10 cellular contexts compared by ENCODE assay signal in the genomic region with DNA sequence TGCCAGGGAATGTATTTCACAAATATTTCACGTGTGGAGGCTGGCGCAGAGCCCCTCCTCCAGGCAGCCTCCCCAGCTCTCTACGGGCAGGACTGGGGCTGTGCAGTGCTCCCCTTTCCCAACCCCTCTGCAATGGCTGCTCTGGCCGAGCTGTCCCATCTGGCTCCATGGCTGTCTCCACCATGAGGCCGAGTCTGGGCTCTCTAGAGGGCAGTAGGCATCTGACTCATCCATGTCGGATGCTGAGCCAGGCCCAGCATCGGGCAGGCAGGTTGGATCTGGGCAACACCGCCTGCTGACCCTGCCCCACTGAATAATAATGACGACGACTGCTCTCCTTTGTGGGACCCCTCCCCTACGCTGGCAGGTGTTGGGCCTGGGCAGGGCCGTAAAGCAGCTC. TPM values are rescaled to one million over a fixed set of nuclear protein-coding genes. Genes with fewer than 3 reads are reported as not detected.
A peak's percentile ranks its signal among the peaks of the same experiment; 100 is the strongest.
DNase-seq lines count a peak whose midpoint lies in the region; ATAC-seq lines count a peak whose summit lies in the region.
"Had no signal": no experiment of that assay in that cellular context is flagged by ENCODE, and none has a peak within 500 bp of the region (broad histone marks: within the 10 kb centered on the region; RNA-seq: fewer than 3 reads in every experiment).

No MANE protein-coding gene starts in this region.

- H2BK12ac ChIP-seq in neuronal stem cell (ENCODE audit: low read length) = no peak overlapping the region

- H2BK5ac ChIP-seq in neuronal stem cell (ENCODE audit: low read length) = no peak overlapping the region

- H2AFZ ChIP-seq in neuronal stem cell (ENCODE audit: low read length) = no peak overlapping the region

- no peak overlapping the region for H3K4me2 ChIP-seq in neuronal stem cell (ENCODE audit: insufficient read depth, low read length, poor library complexity, severe bottlenecking)

- no peak overlapping the region for H3K27ac ChIP-seq in neuronal stem cell (replicated peaks; ENCODE audit: low read length)

- peaks cover 0 to 8% (median 0%) of the 10 kb centered on the region in 3 experiments for H3K27me3 ChIP-seq in neuronal stem cell (ENCODE audit: control insufficient read depth in 3 of 3, insufficient read depth in 3 of 3, low read depth in 1 of 3, low read length in 3 of 3)
- H3K27me3 ChIP-seq: stomach had no signal

- H3K4me1 ChIP-seq in neuronal stem cell (ENCODE audit: control insufficient read depth in 2 of 2, insufficient read depth in 1 of 2, low read depth in 1 of 2, low read length in 2 of 2) = peaks cover 0 to 3% of the 10 kb centered on the region in 2 donors

- no peak overlapping the region for H3K9ac ChIP-seq in neuronal stem cell (ENCODE audit: low read depth, low read length, poor library complexity)

- WGBS in neuronal stem cell (ENCODE audit: extremely low coverage in 2 of 2, insufficient read length in 2 of 2, insufficient replicate concordance in 1 of 2), 2 donors = no CpG with 5 or more reads among the region's 12 CpGs

- no peak overlapping the region for H4K8ac ChIP-seq in neuronal stem cell (ENCODE audit: low read depth, low read length)

- H4K91ac ChIP-seq in neuronal stem cell (ENCODE audit: low read depth, low read length, poor library complexity) = no peak overlapping the region

- DNase-seq in COLO668 (lab: John Stamatoyannopoulos, UW; ENCODE audit: unreplicated experiment) (peak; percentile 8), M059J (ENCODE audit: low read depth) (peak; percentile 58), cerebellar cortex (ENCODE audit: low spot score) (peak; percentile 24), neuronal stem cell (ENCODE audit: low spot score) (no peak), DMS153 (lab: John Stamatoyannopoulos, UW) (no peak), NCI-H2227 treated with DMSO at 0.1 percent for 48 hours (lab: John Stamatoyannopoulos, UW) (no peak), NCI-H1417 (lab: John Stamatoyannopoulos, UW) (no peak)
- DNase-seq: cerebellar nuclear complex had no signal

- H2AK5ac ChIP-seq in neuronal stem cell (ENCODE audit: low read depth, low read length) = peak overlapping the region; percentile 63

- no peak overlapping the region for H2BK120ac ChIP-seq in neuronal stem cell (ENCODE audit: low read depth, low read length)

- ATAC-seq in GM21786 (IDR thresholded peaks at IDR 0.05; ENCODE audit: unreplicated experiment) = no peak

- H3K4me3 ChIP-seq in neuronal stem cell (ENCODE audit: low read length in 2 of 2) = no peak overlapping the region
- H3K4me3 ChIP-seq: stomach had no signal

- H3K4ac ChIP-seq in neuronal stem cell (ENCODE audit: low read length) = no peak overlapping the region

- H3K14ac ChIP-seq in neuronal stem cell (ENCODE audit: low read length) = peak overlapping the region; percentile 56

- H3K79me1 ChIP-seq in neuronal stem cell (ENCODE audit: low read depth, low read length) = peaks cover 5% of the 10 kb centered on the region

- H2BK15ac ChIP-seq in neuronal stem cell (ENCODE audit: low read length) = no peak overlapping the region

- no peaks in the 10 kb centered on the region for H3K9me3 ChIP-seq in neuronal stem cell (replicated peaks in 1 of 2; ENCODE audit: control insufficient read depth in 2 of 2, insufficient read depth in 1 of 2, low read depth in 1 of 2, low read length in 2 of 2)
- H3K9me3 ChIP-seq: stomach had no signal

- no peak overlapping the region for H3K23ac ChIP-seq in neuronal stem cell (ENCODE audit: low read depth, low read length, poor library complexity)

- H3K18ac ChIP-seq in neuronal stem cell (ENCODE audit: low read length) = peak overlapping the region; percentile 65

- H3K36me3 ChIP-seq in neuronal stem cell (replicated peaks in 1 of 2; ENCODE audit: control insufficient read depth in 2 of 2, insufficient read depth in 2 of 2, low read length in 2 of 2) = no peaks in the 10 kb centered on the region
- H3K36me3 ChIP-seq: stomach had no signal

RNA-seq across cellular contexts. Expression of gene SH3TC1, which starts 11.0 kb away (rescaled TPM):
- total RNA-seq in M059J (2014; rRNA removed; shearing (Covaris generic)) = 0.66 and 1.8 TPM in 2 replicates
- polyA plus RNA-seq in neuronal stem cell (2013, experiment 1 of 2) = 0.13 TPM
- polyA plus RNA-seq in neuronal stem cell (2013, experiment 2 of 2) = 0.08 TPM

RNA-seq across cellular contexts. Expression of gene ABLIM2, which starts 29.5 kb away (rescaled TPM):
- not detected in 2 replicates for total RNA-seq in M059J (2014; rRNA removed; shearing (Covaris generic))
- 0.78 TPM for polyA plus RNA-seq in neuronal stem cell (2013, experiment 1 of 2)
- polyA plus RNA-seq in neuronal stem cell (2013, experiment 2 of 2) = 0.93 TPM

Comparison
In these comparisons a context has a peak if more than half of its experiments do, and no peak if none do; other contexts are left out.
1. DNase-seq: peak in COLO668 (single experiment), M059J (single experiment) and cerebellar cortex (single experiment); none in neuronal stem cell (single experiment), DMS153 (single experiment), NCI-H2227 treated with DMSO at 0.1 percent for 48 hours (single experiment) and NCI-H1417 (0 of 3).